ENCODE assay signal across 22 cellular contexts in genomic region chr2:84038866-84039265, GRCh38.
DNase-seq lines count a peak whose midpoint lies in the region; ATAC-seq, FAIRE-seq and TF ChIP-seq lines count a peak whose summit lies in the region.
"Had no signal": no experiment of that assay in that cellular context is flagged by ENCODE, and none has a peak within 500 bp of the region (broad histone marks: within the 10 kb centered on the region; RNA-seq: fewer than 3 reads in every experiment).

No MANE protein-coding gene starts in this region.

- in situ Hi-C loops in K562 (cut with MboI) = no loop called here

- BruUV-seq in K562 (replicated peaks; lab: Mats Ljungman, UMichigan) = no TSS peak

- H3K4me3 Mint-ChIP-seq in activated CD8-positive, alpha-beta memory T cell treated with anti-CD3 and anti-CD28 coated beads, Interleukin-2, amount 10 ng/mL, durations not matched to agents 7 days and 5 days = no peak overlapping the region
- H3K4me3 Mint-ChIP-seq: CD14-positive monocyte, HFFc6 had no signal

- DNase-seq in A172 (ENCODE audit: low spot score) (peak; percentile 21), HT-29 (ENCODE audit: low spot score) (peak; percentile 5), OCI-M1 (lab: John Stamatoyannopoulos, UW) (peak; percentile 81), K562 (ENCODE audit: extremely low read depth in 1 of 4, low spot score in 3 of 4) (peak in 2 of 4 experiments; percentile 44 to 58), NCI-H2029 treated with DMSO at 0.1 percent for 48 hours (lab: John Stamatoyannopoulos, UW) (no peak), COLO829 (ENCODE audit: low spot score) (no peak)
- DNase-seq in central memory CD4-positive, alpha-beta T cell = no peak
- no peak for DNase-seq in activated CD8-positive, alpha-beta memory T cell treated with anti-CD3 and anti-CD28 coated beads, Interleukin-2, amount 10 ng/mL, durations not matched to agents 7 days and 5 days
- DNase-seq: Caco-2, DMS79, GM23248, HFFc6, NCI-H1105 treated with DMSO at 0.1 percent for 48 hours, NCI-H187, NCI-H526 treated with DMSO at 0.1 percent for 48 hours, Right ventricle myocardium superior had no signal

- peaks cover 8 to 11% of the 10 kb centered on the region in 2 experiments; a peak in 4 of 5 replicates for H3K4me1 ChIP-seq in K562 (replicated peaks in 1 of 2; ENCODE audit: control insufficient read depth in 2 of 2, insufficient read depth in 2 of 2, low read length in 2 of 2)
- H3K4me1 ChIP-seq: Caco-2 had no signal

- 0% methylated on average over 2 of the region's 2 CpGs for WGBS in K562 (ENCODE audit: insufficient coverage, low coverage, missing lambda C conversion rate)

- no peak overlapping the region for H3K27ac Mint-ChIP-seq in activated CD8-positive, alpha-beta memory T cell treated with anti-CD3 and anti-CD28 coated beads, Interleukin-2, amount 10 ng/mL, durations not matched to agents 7 days and 5 days
- H3K27ac Mint-ChIP-seq: CD14-positive monocyte, HFFc6 had no signal

- peaks cover 13% of the 10 kb centered on the region for H3K27me3 Mint-ChIP-seq in activated CD8-positive, alpha-beta memory T cell treated with anti-CD3 and anti-CD28 coated beads, Interleukin-2, amount 10 ng/mL, durations not matched to agents 7 days and 5 days

- H3K4me3 ChIP-seq in K562 = no peak overlapping the region
- H3K4me3 ChIP-seq: GM23248 had no signal

- H3K4me2 ChIP-seq in K562 (ENCODE audit: insufficient read depth, low read length) = no peak overlapping the region
- H3K4me2 ChIP-seq: KMS-11 had no signal

- TF ChIP-seq RAD21 in K562 (CRISPR knock-in tag; conservative IDR thresholded peaks at IDR 0.05 in 1 of 2, IDR thresholded peaks at IDR 0.05 in 1 of 2) = no peak

- no peak for TF ChIP-seq CTCF in K562 (IDR thresholded peaks at IDR 0.05 in 2 of 3, conservative IDR thresholded peaks at IDR 0.05 in 1 of 3; ENCODE audit: insufficient read depth in 2 of 3, low read depth in 1 of 3, low read length in 3 of 3)

- no peak overlapping the region for H3K27ac ChIP-seq in K562 (ENCODE audit: extremely low read depth, low read depth, low read length)
- H3K27ac ChIP-seq: GM23248, KMS-11 had no signal

- no peak overlapping the region for H2AFZ ChIP-seq in K562 (ENCODE audit: low read depth, low read length)
- H2AFZ ChIP-seq: GM23248 had no signal

- ATAC-seq in K562 = peak; percentile 82
- no peak for ATAC-seq in activated CD8-positive, alpha-beta memory T cell treated with anti-CD3 and anti-CD28 coated beads, Interleukin-2, amount 10 ng/mL, durations not matched to agents 7 days and 5 days
- ATAC-seq: Panc1 had no signal

- H3K27me3 ChIP-seq in K562 (ENCODE audit: control insufficient read depth in 2 of 2, insufficient read depth in 2 of 2, low read length in 2 of 2) = peaks cover 0 to 7% of the 10 kb centered on the region in 2 experiments; a peak in 1 of 5 replicates

- POLR2A ChIA-PET in K562 (lab: Yijun Ruan, JAX) = interaction anchor here (1.4 kb wide), 1 partner anchor 8 kb away, joined by 5 read pairs; no protein-coding TSS in a partner anchor

- no peaks in the 10 kb centered on the region for H3K9me3 ChIP-seq in K562 (replicated peaks; ENCODE audit: control insufficient read depth, insufficient read depth, low read depth, low read length)
- H3K9me3 ChIP-seq: Caco-2 had no signal

- no peaks in the 10 kb centered on the region for H3K79me2 ChIP-seq in K562 (ENCODE audit: control insufficient read depth, insufficient read depth, low read length)

- no peaks in the 10 kb centered on the region for H4K20me1 ChIP-seq in K562 (replicated peaks; ENCODE audit: control insufficient read depth, insufficient read depth, low read length)

- no peaks in the 10 kb centered on the region for H3K4me1 Mint-ChIP-seq in activated CD8-positive, alpha-beta memory T cell treated with anti-CD3 and anti-CD28 coated beads, Interleukin-2, amount 10 ng/mL, durations not matched to agents 7 days and 5 days
- H3K4me1 Mint-ChIP-seq: CD14-positive monocyte had no signal

- H3K9ac ChIP-seq in K562 (ENCODE audit: insufficient read depth in 1 of 2, low read depth in 2 of 2, low read length in 2 of 2) = no peak overlapping the region
- H3K9ac ChIP-seq: GM23248, KMS-11 had no signal

- H3K9me1 ChIP-seq in K562 (ENCODE audit: control insufficient read depth, insufficient read depth, low read length) = no peaks in the 10 kb centered on the region

- no peak for TF ChIP-seq EP300 in K562 (IDR thresholded peaks at IDR 0.05; ENCODE audit: low read length)

- no peak for TF ChIP-seq POLR2A in K562 (conservative IDR thresholded peaks at IDR 0.05)

- CTCF ChIA-PET in K562 (lab: Yijun Ruan, JAX; ENCODE audit: low intra/inter-chr PET ratio) = no interaction called here
- CTCF ChIA-PET in activated CD8-positive, alpha-beta memory T cell treated with anti-CD3 and anti-CD28 coated beads, Interleukin-2, amount 10 ng/mL, durations not matched to agents 7 days and 5 days (lab: Charles Lee) = no interaction called here

- peak; percentile 77 for FAIRE-seq in K562 (lab: Jason Lieb, UNC)
- FAIRE-seq: A204.1, G401.6, GM12891 had no signal

- H3K36me3 Mint-ChIP-seq in activated CD8-positive, alpha-beta memory T cell treated with anti-CD3 and anti-CD28 coated beads, Interleukin-2, amount 10 ng/mL, durations not matched to agents 7 days and 5 days = no peaks in the 10 kb centered on the region
- H3K36me3 Mint-ChIP-seq: CD14-positive monocyte had no signal

- no peaks in the 10 kb centered on the region for H3K36me3 ChIP-seq in K562 (ENCODE audit: control insufficient read depth, insufficient read depth, low read length)

- intact Hi-C loops in K562 (cut with micrococcal nuclease) = no loop called here

- H3K9me3 Mint-ChIP-seq in activated CD8-positive, alpha-beta memory T cell treated with anti-CD3 and anti-CD28 coated beads, Interleukin-2, amount 10 ng/mL, durations not matched to agents 7 days and 5 days (ENCODE audit: low read depth) = no peaks in the 10 kb centered on the region
- H3K9me3 Mint-ChIP-seq: CD14-positive monocyte had no signal

TF ChIP-seq in K562, 482 proteins besides CTCF, POLR2A, EP300 and RAD21 (continues in another document):
- peak; percentile 43; the same call in 1 of the 2 replicates for TF ChIP-seq ARID1B (IDR thresholded peaks at IDR 0.05)
- no peak for TF ChIP-seq ZBTB26 (CRISPR knock-in tag; IDR thresholded peaks at IDR 0.05)
- TF ChIP-seq PHF8 (IDR thresholded peaks at IDR 0.05; ENCODE audit: borderline replicate concordance, low read length) = no peak

Comparison
In these comparisons a context has a peak if more than half of its experiments do, and no peak if none do; other contexts are left out.
1. DNase-seq: peak in A172 (single experiment), HT-29 (single experiment) and OCI-M1 (single experiment); none in NCI-H2029 treated with DMSO at 0.1 percent for 48 hours (single experiment), central memory CD4-positive, alpha-beta T cell (single experiment), COLO829 (single experiment) and activated CD8-positive, alpha-beta memory T cell treated with anti-CD3 and anti-CD28 coated beads, Interleukin-2, amount 10 ng/mL, durations not matched to agents 7 days and 5 days (single experiment).